8 cellular contexts compared by ENCODE assay signal in the genomic region with DNA sequence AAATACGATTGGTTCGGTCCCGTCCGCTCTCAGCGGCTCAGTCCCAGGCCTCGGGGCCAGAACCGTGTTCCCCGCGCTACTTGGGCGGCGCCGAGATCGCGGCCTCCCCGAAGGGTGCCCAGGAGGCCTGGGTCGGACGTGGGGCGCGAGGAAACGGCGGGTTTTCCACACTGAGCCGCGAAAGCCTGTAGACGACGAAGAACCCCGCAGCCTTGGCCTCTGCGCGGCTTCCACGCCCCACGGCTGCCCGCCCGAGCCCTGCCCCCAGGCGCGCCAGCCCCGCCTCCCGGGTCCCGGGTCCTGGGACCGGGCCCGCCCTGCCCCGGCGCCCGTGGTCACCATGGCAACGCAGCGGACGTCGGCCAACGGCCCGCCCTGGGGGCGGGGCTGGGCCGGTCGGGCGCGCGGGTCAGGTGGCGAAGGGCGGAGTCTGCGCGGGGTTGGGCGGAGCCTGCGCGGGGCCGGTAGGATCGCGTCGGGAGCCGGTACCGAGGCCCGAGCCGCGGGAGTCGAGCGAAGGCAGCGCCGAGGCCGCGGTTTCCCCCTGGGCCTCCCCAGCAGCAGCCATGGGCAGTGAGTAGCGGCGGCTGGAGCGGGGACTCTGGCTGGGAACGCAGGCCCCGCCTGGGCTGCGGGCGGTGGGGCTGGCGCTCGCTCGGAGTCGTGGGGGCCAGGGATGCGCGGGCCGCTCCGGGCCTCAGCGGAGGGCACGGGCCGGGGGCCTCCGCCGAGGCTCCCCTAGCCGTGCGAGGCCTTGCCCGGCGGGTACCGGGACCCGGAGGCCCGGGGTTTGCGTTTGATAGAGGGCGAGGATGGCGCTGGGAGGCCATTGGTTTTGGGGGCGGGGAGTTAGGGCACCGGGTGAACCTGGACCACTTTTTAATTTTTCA. TPM values are rescaled to one million over a fixed set of nuclear protein-coding genes. Genes with fewer than 3 reads are reported as not detected.
A peak's percentile ranks its signal among the peaks of the same experiment; 100 is the strongest.
DNase-seq lines count a peak whose midpoint lies in the region; ATAC-seq and TF ChIP-seq lines count a peak whose summit lies in the region.

Gene SEC61A2 (plus strand): TSS at position 456 of the 890 bp plus-strand sequence. CDS start 111 bp downstream, at position 567.

- H3K4me1 ChIP-seq in BE2C: no peaks in the 10 kb centered on the region
- peaks cover 0 to 12% of the 10 kb centered on the region in 2 donors for H3K4me1 ChIP-seq in left lung

- peak within 1 kb of the TSS; percentile 85 for H3K4me3 Mint-ChIP-seq in activated CD4-positive, alpha-beta T cell treated with anti-CD3 and anti-CD28 coated beads, Interleukin-2, amount 10 ng/mL, durations not matched to agents 24 days and 14 days

- H3K36me3 ChIP-seq in BE2C: no peaks in the 10 kb centered on the region
- no peaks in the 10 kb centered on the region for H3K36me3 ChIP-seq in left lung

- no peaks in the 10 kb centered on the region for H3K9me3 ChIP-seq in BE2C
- no peaks in the 10 kb centered on the region for H3K9me3 ChIP-seq in left lung

- ATAC-seq in HG03439 (IDR thresholded peaks at IDR 0.05; ENCODE audit: unreplicated experiment) (peak; percentile 90), left lung (peak; percentile 98)

- H3K27me3 ChIP-seq in BE2C (no peaks in the 10 kb centered on the region), left lung (no peaks in the 10 kb centered on the region)

- H3K4me3 ChIP-seq in BE2C (ENCODE audit: low read depth, low read length) (peak within 1 kb of the TSS; percentile 90), coronary artery (peak within 1 kb of the TSS; percentile 92), left lung (peak within 1 kb of the TSS; percentile 92 to 99)

- H3K36me3 Mint-ChIP-seq in activated CD4-positive, alpha-beta T cell treated with anti-CD3 and anti-CD28 coated beads, Interleukin-2, amount 10 ng/mL, durations not matched to agents 24 days and 14 days (ENCODE audit: low read depth): peaks cover 20% of the 10 kb centered on the region

- peaks cover 30% of the 10 kb centered on the region for H3K4me1 Mint-ChIP-seq in activated CD4-positive, alpha-beta T cell treated with anti-CD3 and anti-CD28 coated beads, Interleukin-2, amount 10 ng/mL, durations not matched to agents 24 days and 14 days

- intact Hi-C loops in activated CD4-positive, alpha-beta T cell treated with anti-CD3 and anti-CD28 coated beads, Interleukin-2, amount 10 ng/mL, durations not matched to agents 24 days and 14 days (cut with micrococcal nuclease): loop anchor here (1.0 to 2.0 kb wide), 4 partner anchors 17 to 86 kb away; partner anchors contain the start of genes DHTKD1 and NUDT5
- intact Hi-C loops in left lung (cut with DNase I): no loop called here

- H3K27ac Mint-ChIP-seq in activated CD4-positive, alpha-beta T cell treated with anti-CD3 and anti-CD28 coated beads, Interleukin-2, amount 10 ng/mL, durations not matched to agents 24 days and 14 days: peak within 1 kb of the TSS; percentile 90

- H3K27ac ChIP-seq in coronary artery: peak within 1 kb of the TSS; percentile 87 to 94
- H3K27ac ChIP-seq in left lung: peak within 1 kb of the TSS; percentile 89 to 95

- no peaks in the 10 kb centered on the region for H3K9me3 Mint-ChIP-seq in activated CD4-positive, alpha-beta T cell treated with anti-CD3 and anti-CD28 coated beads, Interleukin-2, amount 10 ng/mL, durations not matched to agents 24 days and 14 days

- no peaks in the 10 kb centered on the region for H3K27me3 Mint-ChIP-seq in activated CD4-positive, alpha-beta T cell treated with anti-CD3 and anti-CD28 coated beads, Interleukin-2, amount 10 ng/mL, durations not matched to agents 24 days and 14 days

- TF ChIP-seq CTCF in BE2C (IDR thresholded peaks at IDR 0.05; ENCODE audit: low read depth, low read length): no peak
- no peak for TF ChIP-seq CTCF in coronary artery (IDR thresholded peaks at IDR 0.05)
- no peak for TF ChIP-seq CTCF in left lung (IDR thresholded peaks at IDR 0.05)

- DNase-seq in BE2C: peak; percentile 98
- DNase-seq in GM19238 (ENCODE audit: insufficient read length, low spot score): peak; percentile 99
- peak; percentile 80 for DNase-seq in NCI-H510A treated with DMSO at 0.1 percent for 48 hours (lab: John Stamatoyannopoulos, UW)
- DNase-seq in activated CD4-positive, alpha-beta T cell treated with anti-CD3 and anti-CD28 coated beads, Interleukin-2, amount 10 ng/mL, durations not matched to agents 24 days and 14 days: peak; percentile 100
- DNase-seq in coronary artery (ENCODE audit: low spot score): peak; percentile 93
- peak; percentile 98 to 100 for DNase-seq in left lung
- peak; percentile 97 for DNase-seq in stimulated activated CD4-positive, alpha-beta T cell treated with anti-CD3 and anti-CD28 coated beads, Interleukin-2, amount 100 ng/mL, for 4 hours (ENCODE audit: low read depth)

RNA-seq across cellular contexts. Expression of gene SEC61A2, which starts in this region (rescaled TPM):
- 9.4 TPM for polyA plus RNA-seq in BE2C (2012; ENCODE audit: insufficient read depth, insufficient read length, low read depth)
- total RNA-seq in activated CD4-positive, alpha-beta T cell treated with anti-CD3 and anti-CD28 coated beads, Interleukin-2, amount 10 ng/mL, durations not matched to agents 24 days and 14 days: 13.3 and 21.2 TPM in 2 replicates
- total RNA-seq in left lung: 1 to 10 TPM; 4.8 to 5.5 TPM

Comparison
In these comparisons a context has a peak if more than half of its experiments do, and no peak if none do; other contexts are left out.
1. Peak in every context shown above with its lines: DNase-seq, ATAC-seq, H3K4me3 ChIP-seq and H3K27ac ChIP-seq.